In the genomic region with DNA sequence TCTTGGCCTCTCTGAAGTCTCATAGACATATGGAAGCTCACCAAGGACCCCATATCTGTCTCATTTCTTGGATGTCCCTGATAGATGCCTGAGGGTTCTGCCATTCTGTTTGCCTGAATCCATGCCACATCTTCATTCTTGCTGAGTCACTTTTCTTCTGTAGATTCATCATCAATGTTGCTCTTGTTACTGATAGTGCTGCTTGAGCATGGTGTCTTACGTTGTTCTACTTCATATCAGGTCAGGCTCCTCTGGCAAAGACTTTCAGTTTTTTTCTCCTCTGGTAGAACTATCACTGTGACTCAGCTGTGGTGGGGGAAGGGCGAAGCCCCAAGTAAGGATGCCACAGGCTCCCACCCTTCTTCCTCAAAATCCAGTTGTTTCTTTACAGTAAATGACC, we compare ENCODE assay signal across 25 cellular contexts.
"Had no signal": no experiment of that assay in that cellular context is flagged by ENCODE, and none has a peak within 500 bp of the region (broad histone marks: within the 10 kb centered on the region; RNA-seq: fewer than 3 reads in every experiment).

No MANE protein-coding gene starts in this region.

- H3K9me3 ChIP-seq: colonic mucosa, gastroesophageal sphincter, neutrophil, ovary, right lobe of liver, tibial nerve had no signal

- H3K4me1 ChIP-seq: colonic mucosa, gastroesophageal sphincter, right lobe of liver, tibial nerve had no signal

- H3K27me3 ChIP-seq: colonic mucosa, gastroesophageal sphincter, hepatocyte, neutrophil, ovary, right lobe of liver, tibial nerve had no signal

- H3K4me2 ChIP-seq: hepatocyte had no signal

- H3K4me1 Mint-ChIP-seq: central memory CD8-positive, alpha-beta T cell; nephron; WTC11 had no signal

- DNase-seq: activated CD4-positive, alpha-beta T cell treated with anti-CD3 and anti-CD28 coated beads for 1 hour; activated CD4-positive, alpha-beta T cell treated with anti-CD3 and anti-CD28 coated beads, Interleukin-2, amount 50 U/mL, for 1 hour; activated CD8-positive, alpha-beta T cell treated with anti-CD3 and anti-CD28 coated beads for 36 hours; activated T-cell treated with anti-CD3 and anti-CD28 coated beads, Interleukin-2, amount 50 U/mL, for 48 hours; colonic mucosa; effector CD8-positive, alpha-beta T cell; left cardiac atrium; left ventricle myocardium superior; ovary; right lobe of liver; stimulated activated CD4-positive, alpha-beta T cell treated with anti-CD3 and anti-CD28 coated beads, Interleukin-2, amount 100 ng/mL, for 48 hours; stimulated activated naive CD4-positive, alpha-beta T cell treated with Interleukin-2 at 50 U/mL for 16 hours had no signal

- H3K9me3 Mint-ChIP-seq: nephron had no signal

- H3K27me3 Mint-ChIP-seq: activated CD8-positive, alpha-beta T cell treated with anti-CD3 and anti-CD28 coated beads for 36 hours; central memory CD8-positive, alpha-beta T cell; progenitor cell of endocrine pancreas had no signal

- H3K36me3 ChIP-seq: colonic mucosa, gastroesophageal sphincter, neutrophil, ovary, right lobe of liver, tibial nerve had no signal

- H3K4me3 ChIP-seq: colonic mucosa, gastroesophageal sphincter, hepatocyte, ovary, right lobe of liver, tibial nerve had no signal

- ATAC-seq: activated CD8-positive, alpha-beta T cell treated with anti-CD3 and anti-CD28 coated beads for 36 hours; activated naive CD4-positive, alpha-beta T cell treated with anti-CD3 and anti-CD28 coated beads, Interleukin-2, amount 50 U/mL, for 72 hours; gastroesophageal sphincter; left cardiac atrium; left ventricle myocardium superior; right lobe of liver; WTC11 had no signal

- FAIRE-seq: bronchial epithelial cell, endometrium, keratinocyte had no signal

- H3K27ac ChIP-seq: colonic mucosa, gastroesophageal sphincter, hepatocyte, neutrophil, ovary, right lobe of liver, tibial nerve had no signal

- H3K4me3 Mint-ChIP-seq: activated CD8-positive, alpha-beta T cell treated with anti-CD3 and anti-CD28 coated beads for 36 hours; central memory CD8-positive, alpha-beta T cell; nephron; WTC11 had no signal

- H2AFZ ChIP-seq: hepatocyte had no signal

- H3K27ac Mint-ChIP-seq: activated CD8-positive, alpha-beta T cell treated with anti-CD3 and anti-CD28 coated beads for 36 hours; activated naive CD4-positive, alpha-beta T cell treated with anti-CD3 and anti-CD28 coated beads, Interleukin-2, amount 50 U/mL, for 72 hours; activated T-helper 2 cell treated with anti-CD3 and anti-CD28 coated beads, Interferon-gamma antibody, Interleukin-2, Interleukin-4, amounts not matched to agents 10 μg/mL and 5 μg/mL and 100 μg/mL, durations not matched to agents 14 hours and 24 hours and 36 hours; nephron; progenitor cell of endocrine pancreas; WTC11 had no signal

- H3K79me2 ChIP-seq: hepatocyte had no signal
